10 cellular contexts compared by ENCODE assay signal in genomic region chr12:6460751-6461371, GRCh38. TPM values are rescaled to one million over a fixed set of nuclear protein-coding genes. Genes with fewer than 3 reads are reported as not detected.
DNase-seq lines count a peak whose midpoint lies in the region; ATAC-seq and TF ChIP-seq lines count a peak whose summit lies in the region.
"Had no signal": no experiment of that assay in that cellular context is flagged by ENCODE, and none has a peak within 500 bp of the region (broad histone marks: within the 10 kb centered on the region; RNA-seq: fewer than 3 reads in every experiment).

No MANE protein-coding gene starts in this region.

- peak; percentile 55 to 62 for DNase-seq in activated CD4-positive, alpha-beta T cell treated with anti-CD3 and anti-CD28 coated beads for 4 hours
- DNase-seq in activated CD4-positive, alpha-beta T cell treated with anti-CD3 and anti-CD28 coated beads for 1 hour, result no peak
- peak; percentile 63 for DNase-seq in activated naive CD4-positive, alpha-beta T cell treated with anti-CD3 and anti-CD28 coated beads, Interleukin-2, amount 10 ng/mL, durations not matched to agents 7 days and 5 days
- DNase-seq in lower lobe of right lung (no peak), NCI-H187 (lab: John Stamatoyannopoulos, UW) (no peak)
- DNase-seq: HCEC 1CT, left colon had no signal

- H3K4me3 ChIP-seq in lower lobe of right lung, result no peak overlapping the region

- peaks cover 94% of the 10 kb centered on the region for H3K36me3 ChIP-seq in lower lobe of right lung

- H3K9me3 Mint-ChIP-seq in activated naive CD4-positive, alpha-beta T cell treated with anti-CD3 and anti-CD28 coated beads, Interleukin-2, amount 10 ng/mL, durations not matched to agents 7 days and 5 days, result no peaks in the 10 kb centered on the region

- peaks cover 52% of the 10 kb centered on the region for H3K4me1 ChIP-seq in lower lobe of right lung

- peak overlapping the region; percentile 100 for H3K27ac Mint-ChIP-seq in activated naive CD4-positive, alpha-beta T cell treated with anti-CD3 and anti-CD28 coated beads, Interleukin-2, amount 10 ng/mL, durations not matched to agents 7 days and 5 days

- ATAC-seq in lower lobe of right lung, result peak in 1 of 2 donors; percentile 4
- ATAC-seq in HG03097 (IDR thresholded peaks at IDR 0.05; ENCODE audit: low FRiP score, unreplicated experiment), result no peak
- no peak for ATAC-seq in GM21367 (IDR thresholded peaks at IDR 0.05; ENCODE audit: unreplicated experiment)
- ATAC-seq: left colon had no signal

- H3K36me3 Mint-ChIP-seq in activated naive CD4-positive, alpha-beta T cell treated with anti-CD3 and anti-CD28 coated beads, Interleukin-2, amount 10 ng/mL, durations not matched to agents 7 days and 5 days, result peaks cover 87% of the 10 kb centered on the region

- CTCF ChIA-PET in activated naive CD4-positive, alpha-beta T cell treated with anti-CD3 and anti-CD28 coated beads, Interleukin-2, amount 10 ng/mL, durations not matched to agents 7 days and 5 days (lab: Charles Lee), result interaction anchor here (0.9 to 6.6 kb wide), 9 partner anchors 9 to 125 kb away, joined by 3 to 231 read pairs (median 7); partner anchors contain the start of genes CD27, TAPBPL and VAMP1

- no peak for TF ChIP-seq CTCF in lower lobe of right lung (IDR thresholded peaks at IDR 0.05)

- peak overlapping the region; percentile 50 for H3K27ac ChIP-seq in lower lobe of right lung
- peak overlapping the region; percentile 81 for H3K27ac ChIP-seq in temporal lobe (ENCODE audit: low read depth, low read length)

- no peaks in the 10 kb centered on the region for H3K9me3 ChIP-seq in lower lobe of right lung

- intact Hi-C loops in lower lobe of right lung (cut with DNase I), result no loop called here

- no peaks in the 10 kb centered on the region for H3K27me3 ChIP-seq in lower lobe of right lung (ENCODE audit: low read depth)

- H3K4me1 Mint-ChIP-seq in activated naive CD4-positive, alpha-beta T cell treated with anti-CD3 and anti-CD28 coated beads, Interleukin-2, amount 10 ng/mL, durations not matched to agents 7 days and 5 days, result peaks cover 86% of the 10 kb centered on the region

- peak overlapping the region; percentile 75 for H3K4me3 Mint-ChIP-seq in activated naive CD4-positive, alpha-beta T cell treated with anti-CD3 and anti-CD28 coated beads, Interleukin-2, amount 10 ng/mL, durations not matched to agents 7 days and 5 days

- H3K27me3 Mint-ChIP-seq in activated naive CD4-positive, alpha-beta T cell treated with anti-CD3 and anti-CD28 coated beads, Interleukin-2, amount 10 ng/mL, durations not matched to agents 7 days and 5 days, result no peaks in the 10 kb centered on the region

RNA-seq across cellular contexts. Expression of gene TAPBPL, which starts 9.0 kb away (rescaled TPM):
- total RNA-seq in lower lobe of right lung (32.4 TPM), temporal lobe (0.98 TPM)

RNA-seq across cellular contexts. Expression of gene VAMP1, which starts 9.6 kb away (rescaled TPM):
- 6.8 TPM for total RNA-seq in lower lobe of right lung
- 0.98 TPM for total RNA-seq in temporal lobe

RNA-seq across cellular contexts. Expression of gene CD27, which starts 16.1 kb away (rescaled TPM):
- total RNA-seq in lower lobe of right lung (2.3 TPM), temporal lobe (0.25 TPM)

RNA-seq across cellular contexts. Expression of gene MRPL51, which starts 32.2 kb away (rescaled TPM):
- 121 TPM for total RNA-seq in lower lobe of right lung
- total RNA-seq in temporal lobe, result 39.8 TPM

RNA-seq across cellular contexts. Expression of gene NCAPD2, which starts 33.0 kb away (rescaled TPM):
- total RNA-seq in lower lobe of right lung (32.0 TPM), temporal lobe (11.6 TPM)

Comparison
In these comparisons a context has a peak if more than half of its experiments do, and no peak if none do; other contexts are left out.
1. DNase-seq: peak in activated CD4-positive, alpha-beta T cell treated with anti-CD3 and anti-CD28 coated beads for 4 hours (2 of 2) and activated naive CD4-positive, alpha-beta T cell treated with anti-CD3 and anti-CD28 coated beads, Interleukin-2, amount 10 ng/mL, durations not matched to agents 7 days and 5 days (single experiment); none in activated CD4-positive, alpha-beta T cell treated with anti-CD3 and anti-CD28 coated beads for 1 hour (single experiment), lower lobe of right lung (single experiment) and NCI-H187 (0 of 2).
2. RNA of gene TAPBPL, which starts 9.0 kb away (total RNA-seq): 32.4 TPM in lower lobe of right lung (single experiment); 0.98 TPM in temporal lobe (single experiment); every median in the first group is over 10 times any median in the second.